In genomic region chr1:45612941-45613579, GRCh38 we compare ENCODE assay signal across 1 cellular context.
A peak's percentile ranks its signal among the peaks of the same experiment; 100 is the strongest.
TF ChIP-seq lines count a peak whose summit lies in the region.

No MANE protein-coding gene starts in this region.

TF ChIP-seq in H1, 55 proteins besides CTCF, POLR2A, EP300 and RAD21:
- TF ChIP-seq CBX5 (IDR thresholded peaks at IDR 0.05; ENCODE audit: low read depth, low read length), result no peak
- no peak for TF ChIP-seq NANOG (IDR thresholded peaks at IDR 0.05; ENCODE audit: insufficient read depth, low read depth, low read length, poor library complexity, severe bottlenecking)
- TF ChIP-seq SAP30 (IDR thresholded peaks at IDR 0.05; ENCODE audit: insufficient read depth, insufficient replicate concordance, low read length), result no peak
- peak; percentile 38 for TF ChIP-seq POLR2AphosphoS5 (IDR thresholded peaks at IDR 0.05; ENCODE audit: low read depth, low read length)
- no peak for TF ChIP-seq CEBPB (IDR thresholded peaks at IDR 0.05; ENCODE audit: low read depth, low read length)
- no peak for TF ChIP-seq CBX8 (IDR thresholded peaks at IDR 0.05; ENCODE audit: borderline replicate concordance, low read depth, low read length)
